Comparison of ENCODE assay signal across 1 cellular context in genomic region chr2:96542357-96542977, GRCh38.
TF ChIP-seq lines count a peak whose summit lies in the region.

No MANE protein-coding gene starts in this region.

TF ChIP-seq in GM12878, 131 proteins besides CTCF, POLR2A, EP300 and RAD21:
- TF ChIP-seq POLR2AphosphoS5 (IDR thresholded peaks at IDR 0.05; ENCODE audit: low read length) = peak; percentile 78
- 0 out of 2 replicates have a peak, but pooled peaks have one; percentile 9 for TF ChIP-seq POLR2AphosphoS2 (IDR thresholded peaks at IDR 0.05; ENCODE audit: low read depth, low read length)
- TF ChIP-seq CBX3 (IDR thresholded peaks at IDR 0.05; ENCODE audit: borderline replicate concordance, low read depth) = no peak
- no peak for TF ChIP-seq CBX5 (IDR thresholded peaks at IDR 0.05; ENCODE audit: low read depth)
TF ChIP-seq in GM12878: peak in this region for 2.
